20 cellular contexts compared by ENCODE assay signal in the genomic region with DNA sequence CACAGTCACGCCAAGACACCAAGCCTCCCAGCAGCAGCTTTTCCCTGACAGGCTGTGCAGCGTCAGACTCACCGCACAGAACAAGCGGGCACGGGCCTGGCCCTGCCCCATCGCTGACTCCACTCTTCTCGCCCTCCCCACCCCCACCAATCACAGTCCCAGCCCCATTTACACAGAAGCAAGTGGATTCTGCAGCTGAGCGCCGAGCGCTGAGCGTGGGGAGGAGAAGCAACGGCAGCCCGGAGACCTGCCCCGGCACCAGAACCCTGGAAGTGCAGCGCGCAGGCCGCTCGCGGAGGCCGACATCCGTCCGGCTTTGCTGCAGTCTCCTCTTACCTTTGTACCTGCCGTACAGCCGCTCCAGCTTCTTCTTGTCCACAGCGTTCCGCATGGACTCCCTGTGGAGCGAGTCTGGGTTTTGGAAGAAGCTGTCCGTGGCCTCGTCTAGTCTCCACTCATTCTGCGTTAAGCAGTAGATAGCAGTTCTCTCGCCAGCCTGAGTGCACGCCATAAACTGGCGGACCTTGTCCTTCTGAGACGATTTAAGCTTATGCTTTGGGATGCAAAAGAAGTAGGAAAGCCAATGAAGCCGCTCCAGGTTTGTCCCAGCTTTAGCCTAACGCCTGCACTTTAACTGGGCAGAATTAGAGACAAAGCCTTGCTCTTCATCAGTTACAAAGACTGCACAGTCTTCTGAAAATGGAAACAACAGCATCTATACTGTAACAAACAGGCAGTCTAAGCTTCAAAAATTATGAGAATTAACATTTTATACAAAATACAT. TPM values are rescaled to one million over a fixed set of nuclear protein-coding genes. Genes with fewer than 3 reads are reported as not detected.
A peak's percentile ranks its signal among the peaks of the same experiment; 100 is the strongest.
DNase-seq lines count a peak whose midpoint lies in the region; ATAC-seq, FAIRE-seq and TF ChIP-seq lines count a peak whose summit lies in the region.
"Had no signal": no experiment of that assay in that cellular context is flagged by ENCODE, and none has a peak within 500 bp of the region (broad histone marks: within the 10 kb centered on the region; RNA-seq: fewer than 3 reads in every experiment).

No MANE protein-coding gene starts in this region.

- H3K27me3 Mint-ChIP-seq in WTC11 (ENCODE audit: low read depth), result no peaks in the 10 kb centered on the region
- H3K27me3 Mint-ChIP-seq: stimulated activated naive CD8-positive, alpha-beta T cell treated with anti-CD3 and anti-CD28 coated beads, Interleukin-15, amount 100 ng/mL, for 72 hours had no signal

- H3K4me3 Mint-ChIP-seq in WTC11, result no peak overlapping the region; the same call in 1 of the 2 replicates
- H3K4me3 Mint-ChIP-seq: activated naive CD4-positive, alpha-beta T cell treated with anti-CD3 and anti-CD28 coated beads for 36 hours; H9; stimulated activated naive CD8-positive, alpha-beta T cell treated with anti-CD3 and anti-CD28 coated beads, Interleukin-15, amount 100 ng/mL, for 72 hours had no signal

- ATAC-seq in WTC11, result peak; percentile 44; the same call in 1 of the 2 replicates
- ATAC-seq in HG03025 (IDR thresholded peaks at IDR 0.05; ENCODE audit: low FRiP score, unreplicated experiment), result no peak
- ATAC-seq in HG03469 (IDR thresholded peaks at IDR 0.05; ENCODE audit: unreplicated experiment), result no peak
- ATAC-seq: body of pancreas; pancreas; stimulated activated naive CD8-positive, alpha-beta T cell treated with anti-CD3 and anti-CD28 coated beads, Interleukin-15, amount 100 ng/mL, for 72 hours had no signal

- H3K27ac Mint-ChIP-seq in WTC11, result peak overlapping the region; percentile 85
- H3K27ac Mint-ChIP-seq: activated naive CD4-positive, alpha-beta T cell treated with anti-CD3 and anti-CD28 coated beads for 36 hours had no signal

- CTCF ChIA-PET in WTC11 (lab: Charles Lee), result interaction anchor here (0.6 to 0.7 kb wide), 2 partner anchors 33 to 79 kb away, joined by 3 read pairs; no protein-coding TSS in a partner anchor

- H3K36me3 ChIP-seq in skeletal muscle tissue (ENCODE audit: control insufficient read depth in 3 of 3, insufficient read depth in 3 of 3, low read length in 3 of 3), result peaks cover 0 to 13% (median 10%) of the 10 kb centered on the region in 3 donors

- peak overlapping the region in 1 of 3 donors; percentile 16 for H3K9ac ChIP-seq in skeletal muscle tissue (ENCODE audit: low read depth in 1 of 3, low read length in 3 of 3)
- H3K9ac ChIP-seq: SK-N-SH had no signal

- no peaks in the 10 kb centered on the region for H3K27me3 ChIP-seq in skeletal muscle tissue (ENCODE audit: control insufficient read depth in 3 of 3, insufficient read depth in 3 of 3, low read length in 3 of 3)
- H3K27me3 ChIP-seq: body of pancreas, esophagus squamous epithelium, pancreas had no signal

- no peak for TF ChIP-seq CTCF in WTC11 (IDR thresholded peaks at IDR 0.05)

- H3K27ac ChIP-seq in skeletal muscle tissue (ENCODE audit: low read depth, low read length), result peak overlapping the region; percentile 9
- H3K27ac ChIP-seq: body of pancreas, esophagus squamous epithelium, pancreas had no signal

- H3K4me3 ChIP-seq in skeletal muscle tissue (ENCODE audit: low read length in 3 of 3), result peak overlapping the region in 1 of 3 donors; percentile 10
- H3K4me3 ChIP-seq: body of pancreas, esophagus squamous epithelium, pancreas had no signal

- no peaks in the 10 kb centered on the region for H3K9me3 ChIP-seq in skeletal muscle tissue (ENCODE audit: control insufficient read depth in 3 of 3, low read length in 3 of 3)
- H3K9me3 ChIP-seq: body of pancreas, esophagus squamous epithelium, pancreas, SK-N-SH had no signal

- no peaks in the 10 kb centered on the region for H3K9me3 Mint-ChIP-seq in WTC11
- H3K9me3 Mint-ChIP-seq: activated naive CD4-positive, alpha-beta T cell treated with anti-CD3 and anti-CD28 coated beads for 36 hours; H9; stimulated activated naive CD8-positive, alpha-beta T cell treated with anti-CD3 and anti-CD28 coated beads, Interleukin-15, amount 100 ng/mL, for 72 hours had no signal

- POLR2A ChIA-PET in WTC11 (lab: Charles Lee), result no interaction called here

- peaks cover 38 to 48% (median 43%) of the 10 kb centered on the region in 3 donors for H3K4me1 ChIP-seq in skeletal muscle tissue (ENCODE audit: control insufficient read depth in 3 of 3, insufficient read depth in 3 of 3, low read length in 3 of 3)

- DNase-seq in WTC11 (ENCODE audit: low spot score), result peak; percentile 23
- peak; percentile 43 for DNase-seq in globus pallidus (ENCODE audit: low spot score)
- peak; percentile 35 for DNase-seq in midbrain (lab: John Stamatoyannopoulos, UW)
- no peak for DNase-seq in frontal cortex (ENCODE audit: low spot score in 2 of 2)
- no peak for DNase-seq in activated T-cell treated with anti-CD3 and anti-CD28 coated beads for 4 hours
- DNase-seq: activated CD4-positive, alpha-beta T cell treated with anti-CD3 and anti-CD28 coated beads for 48 hours; activated naive CD4-positive, alpha-beta T cell treated with anti-CD3 and anti-CD28 coated beads for 36 hours; body of pancreas; DND-41; esophagus squamous epithelium; H9; NCI-H1092 treated with DMSO at 0.1 percent for 48 hours; NCI-H2081 treated with DMSO at 0.1 percent for 48 hours; NCI-H748 treated with DMSO at 0.1 percent for 48 hours; pancreas; SK-N-SH; stimulated activated naive CD8-positive, alpha-beta T cell treated with anti-CD3 and anti-CD28 coated beads, Interleukin-15, amount 100 ng/mL, for 72 hours had no signal

- peaks cover 22% of the 10 kb centered on the region for H3K36me3 Mint-ChIP-seq in WTC11

- peaks cover 40% of the 10 kb centered on the region for H3K4me1 Mint-ChIP-seq in WTC11

- FAIRE-seq in frontal cortex (lab: Jason Lieb, UNC), result no peak
- FAIRE-seq: pancreas had no signal

TF ChIP-seq in WTC11, 78 proteins besides CTCF, POLR2A, EP300 and RAD21:
- TF ChIP-seq KAT7 (CRISPR knock-in tag; IDR thresholded peaks at IDR 0.05; ENCODE audit: borderline replicate concordance) (no peak), RELA (CRISPR knock-in tag; IDR thresholded peaks at IDR 0.05; ENCODE audit: borderline replicate concordance) (0 out of 2 replicates have a peak, but pooled peaks have one; percentile 33), JAZF1 (CRISPR knock-in tag; IDR thresholded peaks at IDR 0.05) (no peak)

RNA-seq across cellular contexts. Expression of a gene that starts 6.8 kb away (rescaled TPM):
- total RNA-seq in WTC11 (2021), result 34.0 to 42.5 TPM (median 36.0 TPM) in 3 replicates
- total RNA-seq in skeletal muscle tissue, result 7.8 TPM
- 11.8 TPM for total RNA-seq in frontal cortex

RNA-seq across cellular contexts. Expression of a gene that starts 30.4 kb away (rescaled TPM):
- total RNA-seq in WTC11 (2021), result 1.0 to 1.5 TPM (median 1.4 TPM) in 3 replicates
- total RNA-seq in skeletal muscle tissue, result 124 TPM
- 1.2 TPM for total RNA-seq in frontal cortex

Comparison
In these comparisons a context has a peak if more than half of its experiments do, and no peak if none do; other contexts are left out.
1. DNase-seq: peak in WTC11 (single experiment), globus pallidus (single experiment) and midbrain (single experiment); none in frontal cortex (0 of 2) and activated T-cell treated with anti-CD3 and anti-CD28 coated beads for 4 hours (single experiment).
2. RNA of a gene that starts 30.4 kb away (total RNA-seq): 124 TPM in skeletal muscle tissue (single experiment); 1.0 to 1.5 TPM in WTC11 and 1.2 TPM in frontal cortex (single experiment); every median in the first group is over 10 times any median in the second.